9 cellular contexts compared by ENCODE assay signal in the genomic region with DNA sequence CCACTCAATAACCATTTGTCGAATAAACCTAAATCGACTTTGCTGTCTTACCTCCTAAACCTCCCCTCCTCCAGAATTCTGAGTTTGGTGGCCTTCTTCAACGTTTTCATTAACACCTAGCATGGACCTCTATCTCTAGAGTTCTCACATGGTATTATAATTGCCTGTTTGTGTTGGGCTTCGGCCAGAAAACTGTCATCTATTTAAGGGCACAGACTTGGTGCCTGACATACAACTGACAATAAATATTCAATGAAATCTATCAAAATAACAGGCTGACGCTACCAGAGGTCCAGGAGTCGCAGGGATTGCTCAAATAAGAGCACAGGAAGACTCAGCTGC. TPM values are rescaled to one million over a fixed set of nuclear protein-coding genes. Genes with fewer than 3 reads are reported as not detected.
DNase-seq lines count a peak whose midpoint lies in the region; ATAC-seq and TF ChIP-seq lines count a peak whose summit lies in the region.
"Had no signal": no experiment of that assay in that cellular context is flagged by ENCODE, and none has a peak within 500 bp of the region (broad histone marks: within the 10 kb centered on the region; RNA-seq: fewer than 3 reads in every experiment).

No MANE protein-coding gene starts in this region.

- DNase-seq in HFF-Myc (ENCODE audit: extremely low read depth, low read depth): no peak
- DNase-seq in SHP77 treated with DMSO at 0.1 percent for 48 hours (lab: John Stamatoyannopoulos, UW): peak; percentile 51
- DNase-seq in foreskin keratinocyte: peak in 1 of 2 donors; percentile 10
- no peak for DNase-seq in gastrocnemius medialis
- no peak for DNase-seq in 8988T
- no peak for DNase-seq in NCI-H1092 treated with DMSO at 0.1 percent for 48 hours (lab: John Stamatoyannopoulos, UW)
- DNase-seq in activated CD4-positive, alpha-beta T cell treated with anti-CD3 and anti-CD28 coated beads for 48 hours: no peak

- TF ChIP-seq CTCF in GM12875 (IDR thresholded peaks at IDR 0.05; ENCODE audit: borderline replicate concordance, insufficient read depth, low read depth, low read length): no peak
- TF ChIP-seq CTCF in HFF-Myc (IDR thresholded peaks at IDR 0.05; ENCODE audit: low read depth, low read length, missing control alignments): no peak
- TF ChIP-seq CTCF in foreskin keratinocyte (conservative IDR thresholded peaks at IDR 0.05): no peak
- TF ChIP-seq CTCF in gastrocnemius medialis (IDR thresholded peaks at IDR 0.05 in 4 of 5, conservative IDR thresholded peaks at IDR 0.05 in 1 of 5): no peak

- H3K27ac ChIP-seq in foreskin keratinocyte: peak overlapping the region; percentile 63
- peak overlapping the region; percentile 86 to 89 (median 88) for H3K27ac ChIP-seq in gastrocnemius medialis

- peaks cover 25% of the 10 kb centered on the region for H3K4me1 ChIP-seq in foreskin keratinocyte
- peaks cover 13 to 22% of the 10 kb centered on the region in 2 donors for H3K4me1 ChIP-seq in gastrocnemius medialis

- H3K27me3 ChIP-seq in foreskin keratinocyte (peaks cover 2% of the 10 kb centered on the region), gastrocnemius medialis (no peaks in the 10 kb centered on the region)

- intact Hi-C loops in gastrocnemius medialis (cut with DNase I; ENCODE audit: low total_unique reads): loop anchor here (1.0 to 10.0 kb wide), 5 partner anchors 124 to 660 kb away; a partner anchor contains a TSS

- in situ Hi-C loops in gastrocnemius medialis (cut with MboI; ENCODE audit: low sequenced_read_pairs in 4 of 4): no loop called here

- peak overlapping the region; percentile 86 for H3K4me3 ChIP-seq in GM12875 (ENCODE audit: low read depth, low read length)
- peak overlapping the region; percentile 64 for H3K4me3 ChIP-seq in HFF-Myc (replicated peaks; ENCODE audit: low read depth, low read length)
- H3K4me3 ChIP-seq in gastrocnemius medialis: peak overlapping the region; percentile 73 to 92 (median 80)

- no peak for ATAC-seq in foreskin keratinocyte
- no peak for ATAC-seq in gastrocnemius medialis

- no peaks in the 10 kb centered on the region for H3K36me3 ChIP-seq in gastrocnemius medialis

- H3K9me3 ChIP-seq in gastrocnemius medialis: no peaks in the 10 kb centered on the region

- TF ChIP-seq POLR2A in gastrocnemius medialis (IDR thresholded peaks at IDR 0.05): no peak

RNA-seq across cellular contexts. Expression of a gene that starts 0.7 kb away (rescaled TPM):
- total RNA-seq in foreskin keratinocyte: 12.1 and 12.9 TPM in 2 replicates
- 2.8 TPM in 2 replicates for polyA plus RNA-seq in foreskin keratinocyte
- total RNA-seq in gastrocnemius medialis: 1 to 10 TPM; 5.4 to 8.1 (median 6.6) TPM

RNA-seq across cellular contexts. Expression of a gene that starts 26.1 kb away (rescaled TPM):
- not detected in 2 replicates for total RNA-seq in foreskin keratinocyte
- 0.04 TPM in 2 replicates for polyA plus RNA-seq in foreskin keratinocyte
- 1 to 10 TPM in 3 of 4 donors, under 1 TPM in 1; 0.70 to 3.7 (median 1.6) TPM for total RNA-seq in gastrocnemius medialis
- total RNA-seq: T-helper 1 cell treated with Interleukin-12 subunit alpha and Interleukin-12 subunit beta and Interleukin-4 antibody, amounts not matched to agents 30 ng/mL and 1 ng/mL, for 36 hours had no signal
